In the genomic region with DNA sequence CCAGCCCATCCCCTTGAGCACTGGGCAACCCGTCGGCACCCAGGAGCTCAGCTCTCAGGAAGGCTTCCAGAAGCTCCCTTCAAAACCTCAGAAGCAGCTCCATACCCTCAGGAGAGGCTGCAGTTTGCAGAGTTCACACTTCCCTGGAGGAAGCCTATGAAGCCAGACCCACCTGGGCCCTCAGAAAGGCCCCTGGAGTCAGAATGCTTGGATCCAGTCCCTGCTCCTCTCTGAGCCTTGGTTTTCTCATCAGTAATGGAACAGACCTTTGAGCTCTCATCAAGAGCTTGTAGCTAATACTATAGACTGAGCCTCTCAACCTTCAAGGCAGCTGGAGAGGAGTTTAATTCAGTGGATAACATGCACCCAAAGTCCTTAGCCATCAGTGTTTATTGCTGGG, we compare ENCODE assay signal across 24 cellular contexts.
DNase-seq lines count a peak whose midpoint lies in the region; ATAC-seq and TF ChIP-seq lines count a peak whose summit lies in the region.
"Had no signal": no experiment of that assay in that cellular context is flagged by ENCODE, and none has a peak within 500 bp of the region (broad histone marks: within the 10 kb centered on the region; RNA-seq: fewer than 3 reads in every experiment).

No MANE protein-coding gene starts in this region.

- H3K4me3 Mint-ChIP-seq in activated B cell treated with CpG ODN at 0.5 μM for 24 hours (peak overlapping the region; percentile 8), T-cell (no peak overlapping the region)
- no peak overlapping the region for H3K4me3 Mint-ChIP-seq in stimulated activated memory B cell treated with anti-CD40 and anti-IgM and Interleukin-4, amounts not matched to agents 10 μg/mL and 1 μg/mL and 100 μg/mL, for 72 hours
- H3K4me3 Mint-ChIP-seq: activated naive CD8-positive, alpha-beta T cell; nephron had no signal

- H3K4me1 Mint-ChIP-seq in activated B cell treated with CpG ODN at 0.5 μM for 24 hours = peaks cover 75% of the 10 kb centered on the region
- H3K4me1 Mint-ChIP-seq in stimulated activated memory B cell treated with anti-CD40 and anti-IgM and Interleukin-4, amounts not matched to agents 10 μg/mL and 1 μg/mL and 100 μg/mL, for 72 hours = peaks cover 73% of the 10 kb centered on the region
- H3K4me1 Mint-ChIP-seq in T-cell = peaks cover 13 to 52% (median 21%) of the 10 kb centered on the region in 3 donors

- H3K36me3 Mint-ChIP-seq in activated B cell treated with CpG ODN at 0.5 μM for 24 hours (ENCODE audit: low read depth) = no peaks in the 10 kb centered on the region
- H3K36me3 Mint-ChIP-seq in stimulated activated memory B cell treated with anti-CD40 and anti-IgM and Interleukin-4, amounts not matched to agents 10 μg/mL and 1 μg/mL and 100 μg/mL, for 72 hours = no peaks in the 10 kb centered on the region
- no peaks in the 10 kb centered on the region for H3K36me3 Mint-ChIP-seq in T-cell

- DNase-seq in left ventricle myocardium inferior (no peak), cardiac septum (ENCODE audit: low spot score) (no peak), activated B cell treated with CpG ODN at 0.5 μM for 24 hours (no peak), T-cell (no peak)
- DNase-seq in central memory CD4-positive, alpha-beta T cell = no peak
- DNase-seq: activated CD4-positive, alpha-beta T cell treated with anti-CD3 and anti-CD28 coated beads for 4 hours; heart left ventricle; Kasumi-1; left lung; midbrain; NCI-H1048; NCI-H187 treated with DMSO at 0.1 percent for 48 hours; NCI-H748 treated with DMSO at 0.1 percent for 48 hours; posterior cingulate gyrus; Right ventricle myocardium superior; sigmoid colon had no signal

- no peak overlapping the region for H3K4me3 ChIP-seq in left ventricle myocardium inferior
- H3K4me3 ChIP-seq: ascending aorta, heart left ventricle, left lung, sigmoid colon had no signal

- H3K4me1 ChIP-seq in left ventricle myocardium inferior = peaks cover 58% of the 10 kb centered on the region

- no peaks in the 10 kb centered on the region for H3K36me3 ChIP-seq in left ventricle myocardium inferior
- H3K36me3 ChIP-seq: ascending aorta, heart left ventricle, left lung, sigmoid colon had no signal

- no peaks in the 10 kb centered on the region for H3K27me3 Mint-ChIP-seq in activated B cell treated with CpG ODN at 0.5 μM for 24 hours
- H3K27me3 Mint-ChIP-seq in stimulated activated memory B cell treated with anti-CD40 and anti-IgM and Interleukin-4, amounts not matched to agents 10 μg/mL and 1 μg/mL and 100 μg/mL, for 72 hours = peaks cover 9% of the 10 kb centered on the region
- H3K27me3 Mint-ChIP-seq in T-cell = peaks cover 0 to 4% of the 10 kb centered on the region in 2 donors
- H3K27me3 Mint-ChIP-seq: activated naive CD8-positive, alpha-beta T cell had no signal

- ATAC-seq in HG02588 (IDR thresholded peaks at IDR 0.05; ENCODE audit: unreplicated experiment) = peak; percentile 17
- ATAC-seq in activated B cell treated with CpG ODN at 0.5 μM for 24 hours (ENCODE audit: low read depth) = no peak
- ATAC-seq in stimulated activated memory B cell treated with anti-CD40 and anti-IgM and Interleukin-4, amounts not matched to agents 10 μg/mL and 1 μg/mL and 100 μg/mL, for 72 hours = peak; percentile 1
- no peak for ATAC-seq in T-cell (replicated peaks in 1 of 4)
- no peak for ATAC-seq in GM21367 (IDR thresholded peaks at IDR 0.05; ENCODE audit: unreplicated experiment)
- ATAC-seq: heart left ventricle, left lung had no signal

- no peaks in the 10 kb centered on the region for H3K27me3 ChIP-seq in left ventricle myocardium inferior (ENCODE audit: low read depth)
- H3K27me3 ChIP-seq: ascending aorta, heart left ventricle, left lung, sigmoid colon had no signal

- H3K9me3 ChIP-seq in left ventricle myocardium inferior (replicated peaks) = peaks cover 4% of the 10 kb centered on the region
- H3K9me3 ChIP-seq: ascending aorta, left lung, sigmoid colon had no signal

- POLR2A ChIA-PET in activated B cell treated with CpG ODN at 0.5 μM for 24 hours (lab: Charles Lee) (interaction anchor here (0.8 to 0.9 kb wide), 2 partner anchors 8 to 15 kb away, joined by 3 read pairs; no protein-coding TSS in a partner anchor), T-cell (lab: Charles Lee) (no interaction called here)

- H3K27ac ChIP-seq in left ventricle myocardium inferior (replicated peaks) = peak overlapping the region; percentile 73
- H3K27ac ChIP-seq: C4-2B, left lung had no signal

- H3K27ac Mint-ChIP-seq in activated B cell treated with CpG ODN at 0.5 μM for 24 hours (no peak overlapping the region), T-cell (no peak overlapping the region)
- H3K27ac Mint-ChIP-seq in stimulated activated memory B cell treated with anti-CD40 and anti-IgM and Interleukin-4, amounts not matched to agents 10 μg/mL and 1 μg/mL and 100 μg/mL, for 72 hours = peak overlapping the region; percentile 41
- H3K27ac Mint-ChIP-seq: activated naive CD8-positive, alpha-beta T cell; activated T-helper 2 cell treated with anti-CD3 and anti-CD28 coated beads, Interferon-gamma antibody, Interleukin-2, Interleukin-4, amounts not matched to agents 10 μg/mL and 5 μg/mL and 100 μg/mL, durations not matched to agents 14 hours and 24 hours and 36 hours had no signal

- TF ChIP-seq CTCF in left ventricle myocardium inferior (IDR thresholded peaks at IDR 0.05; ENCODE audit: borderline replicate concordance) = no peak
- no peak for TF ChIP-seq CTCF in activated B cell treated with CpG ODN at 0.5 μM for 24 hours (IDR thresholded peaks at IDR 0.05)

- CTCF ChIA-PET in activated B cell treated with CpG ODN at 0.5 μM for 24 hours (lab: Charles Lee) = interaction anchor here (1.2 kb wide), 1 partner anchor 166 kb away, joined by 4 read pairs; the partner anchor contains the start of gene RRBP1
- CTCF ChIA-PET in T-cell (lab: Charles Lee) = interaction anchor here in 1 of 2 donors (0.8 kb wide), 1 partner anchor 50 kb away, joined by 3 read pairs; no protein-coding TSS in a partner anchor

- H3K9me3 Mint-ChIP-seq in activated B cell treated with CpG ODN at 0.5 μM for 24 hours (no peaks in the 10 kb centered on the region), T-cell (no peaks in the 10 kb centered on the region)
- peaks cover 5% of the 10 kb centered on the region for H3K9me3 Mint-ChIP-seq in stimulated activated memory B cell treated with anti-CD40 and anti-IgM and Interleukin-4, amounts not matched to agents 10 μg/mL and 1 μg/mL and 100 μg/mL, for 72 hours
- H3K9me3 Mint-ChIP-seq: activated T-helper 2 cell treated with anti-CD3 and anti-CD28 coated beads, Interferon-gamma antibody, Interleukin-2, Interleukin-4, amounts not matched to agents 10 μg/mL and 5 μg/mL and 100 μg/mL, durations not matched to agents 14 hours and 24 hours and 36 hours had no signal

- intact Hi-C loops in left ventricle myocardium inferior (cut with micrococcal nuclease) = no loop called here
- intact Hi-C loops in cardiac septum (cut with DNase I) = loop anchor here (5.0 kb wide), 1 partner anchor 49 kb away; no protein-coding TSS in a partner anchor
- intact Hi-C loops in activated B cell treated with CpG ODN at 0.5 μM for 24 hours (cut with micrococcal nuclease) = no loop called here

Comparison
In these comparisons a context has a peak if more than half of its experiments do, and no peak if none do; other contexts are left out.
1. ATAC-seq: peak in HG02588 (single experiment) and stimulated activated memory B cell treated with anti-CD40 and anti-IgM and Interleukin-4, amounts not matched to agents 10 μg/mL and 1 μg/mL and 100 μg/mL, for 72 hours (single experiment); none in activated B cell treated with CpG ODN at 0.5 μM for 24 hours (single experiment), T-cell (0 of 4) and GM21367 (single experiment).